In the genomic region with DNA sequence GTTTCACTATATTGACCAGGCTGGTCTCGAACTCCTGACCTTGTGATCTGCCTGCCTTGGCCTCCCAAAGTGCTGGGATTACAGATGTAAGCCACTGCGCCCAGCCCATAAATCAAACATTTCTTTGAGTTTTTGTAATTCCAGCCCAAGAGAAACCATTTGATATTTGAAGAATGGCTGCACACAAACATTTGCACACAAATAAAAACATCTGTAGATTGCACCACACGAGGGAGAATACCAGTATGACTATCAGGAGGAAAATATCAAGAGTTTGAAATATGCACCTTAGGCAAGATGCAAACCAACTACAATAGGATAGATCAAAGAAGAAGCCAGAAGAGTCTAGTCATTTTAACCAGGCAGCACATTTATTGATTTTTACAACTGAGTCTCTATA, we compare ENCODE assay signal across 24 cellular contexts. TPM values are rescaled to one million over a fixed set of nuclear protein-coding genes. Genes with fewer than 3 reads are reported as not detected.
"Had no signal": no experiment of that assay in that cellular context is flagged by ENCODE, and none has a peak within 500 bp of the region (broad histone marks: within the 10 kb centered on the region; RNA-seq: fewer than 3 reads in every experiment).

No MANE protein-coding gene starts in this region.

RNA-seq across cellular contexts. Expression of a gene that starts 20.4 kb away (rescaled TPM):
- total RNA-seq: naive thymus-derived CD8-positive, alpha-beta T cell; natural killer cell; natural killer cell treated with Interleukin-12 subunit alpha and Interleukin-12 subunit beta and Interleukin-15 and Interleukin-18, amount 100 ng/mL, for 72 hours; neural crest cell; occipital lobe; omental fat pad; osteocyte; ovary; posterior vena cava; progenitor cell of endocrine pancreas; prostate gland; psoas muscle; pulmonary artery endothelial cell; right atrium auricular region; right cardiac atrium; right lobe of liver; sciatic nerve; sigmoid colon; skeletal muscle tissue; smooth muscle cell; spleen had no signal
- polyA plus RNA-seq: naive thymus-derived CD4-positive, alpha-beta T cell; naive thymus-derived CD8-positive, alpha-beta T cell; neural cell; ovary; psoas muscle; right cardiac atrium; sigmoid colon; small intestine; smooth muscle cell; spleen had no signal

RNA-seq across cellular contexts. Expression of a gene that starts 39.5 kb away (rescaled TPM):
- total RNA-seq: naive thymus-derived CD8-positive, alpha-beta T cell; natural killer cell; natural killer cell treated with Interleukin-12 subunit alpha and Interleukin-12 subunit beta and Interleukin-15 and Interleukin-18, amount 100 ng/mL, for 72 hours; neural crest cell; occipital lobe; omental fat pad; osteocyte; ovary; posterior vena cava; progenitor cell of endocrine pancreas; psoas muscle; pulmonary artery endothelial cell; right atrium auricular region; right cardiac atrium; right lobe of liver; sciatic nerve; sigmoid colon; skeletal muscle tissue; smooth muscle cell; spleen had no signal
- polyA plus RNA-seq: naive thymus-derived CD4-positive, alpha-beta T cell; naive thymus-derived CD8-positive, alpha-beta T cell; neural cell; ovary; psoas muscle; right cardiac atrium; sigmoid colon; small intestine; smooth muscle cell; spleen had no signal
